1 cellular context compared by ENCODE assay signal in the genomic region with DNA sequence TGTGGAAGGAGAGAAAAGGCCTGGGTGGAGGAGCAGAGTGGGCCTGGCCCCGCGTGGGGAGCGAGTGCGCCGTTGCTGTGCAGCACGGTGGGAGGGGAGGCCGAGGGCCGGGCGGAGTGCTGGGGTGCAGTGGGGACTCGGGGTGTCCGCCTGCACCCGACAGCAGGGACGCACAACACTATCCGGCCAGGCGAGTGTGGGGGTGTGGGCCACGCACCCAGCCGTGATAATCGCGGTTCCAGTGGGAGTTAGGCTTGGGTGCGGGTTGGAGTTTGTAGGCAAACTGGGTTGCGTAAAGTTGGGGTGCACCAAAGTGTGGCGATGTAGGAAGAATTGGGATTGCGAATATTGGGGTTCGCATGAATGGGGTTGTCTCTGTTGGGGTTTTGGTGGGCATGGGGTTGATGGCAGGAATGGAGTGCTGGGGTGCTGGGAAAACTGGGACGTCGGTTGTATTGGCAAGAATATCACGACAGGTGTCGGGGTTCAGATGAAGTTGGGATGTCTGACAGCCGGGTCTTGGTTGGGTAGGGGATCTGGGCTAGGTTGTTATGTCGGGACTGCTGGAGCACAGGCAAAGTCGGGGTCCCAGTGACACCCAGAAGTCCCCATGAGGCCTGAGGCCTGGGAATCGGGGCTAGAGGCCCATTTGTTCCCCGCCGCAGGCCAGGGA.
TF ChIP-seq lines count a peak whose summit lies in the region.

No MANE protein-coding gene starts in this region.

TF ChIP-seq in HepG2, 621 proteins besides CTCF, POLR2A, EP300 and RAD21 (continued from another document):
- no peak for TF ChIP-seq TRIM22 (IDR thresholded peaks at IDR 0.05)
- TF ChIP-seq SOX5 (CRISPR knock-in tag; IDR thresholded peaks at IDR 0.05; ENCODE audit: borderline replicate concordance) = no peak
- no peak for TF ChIP-seq SNAPC2 (CRISPR knock-in tag; IDR thresholded peaks at IDR 0.05)
- TF ChIP-seq, protein P1, sequence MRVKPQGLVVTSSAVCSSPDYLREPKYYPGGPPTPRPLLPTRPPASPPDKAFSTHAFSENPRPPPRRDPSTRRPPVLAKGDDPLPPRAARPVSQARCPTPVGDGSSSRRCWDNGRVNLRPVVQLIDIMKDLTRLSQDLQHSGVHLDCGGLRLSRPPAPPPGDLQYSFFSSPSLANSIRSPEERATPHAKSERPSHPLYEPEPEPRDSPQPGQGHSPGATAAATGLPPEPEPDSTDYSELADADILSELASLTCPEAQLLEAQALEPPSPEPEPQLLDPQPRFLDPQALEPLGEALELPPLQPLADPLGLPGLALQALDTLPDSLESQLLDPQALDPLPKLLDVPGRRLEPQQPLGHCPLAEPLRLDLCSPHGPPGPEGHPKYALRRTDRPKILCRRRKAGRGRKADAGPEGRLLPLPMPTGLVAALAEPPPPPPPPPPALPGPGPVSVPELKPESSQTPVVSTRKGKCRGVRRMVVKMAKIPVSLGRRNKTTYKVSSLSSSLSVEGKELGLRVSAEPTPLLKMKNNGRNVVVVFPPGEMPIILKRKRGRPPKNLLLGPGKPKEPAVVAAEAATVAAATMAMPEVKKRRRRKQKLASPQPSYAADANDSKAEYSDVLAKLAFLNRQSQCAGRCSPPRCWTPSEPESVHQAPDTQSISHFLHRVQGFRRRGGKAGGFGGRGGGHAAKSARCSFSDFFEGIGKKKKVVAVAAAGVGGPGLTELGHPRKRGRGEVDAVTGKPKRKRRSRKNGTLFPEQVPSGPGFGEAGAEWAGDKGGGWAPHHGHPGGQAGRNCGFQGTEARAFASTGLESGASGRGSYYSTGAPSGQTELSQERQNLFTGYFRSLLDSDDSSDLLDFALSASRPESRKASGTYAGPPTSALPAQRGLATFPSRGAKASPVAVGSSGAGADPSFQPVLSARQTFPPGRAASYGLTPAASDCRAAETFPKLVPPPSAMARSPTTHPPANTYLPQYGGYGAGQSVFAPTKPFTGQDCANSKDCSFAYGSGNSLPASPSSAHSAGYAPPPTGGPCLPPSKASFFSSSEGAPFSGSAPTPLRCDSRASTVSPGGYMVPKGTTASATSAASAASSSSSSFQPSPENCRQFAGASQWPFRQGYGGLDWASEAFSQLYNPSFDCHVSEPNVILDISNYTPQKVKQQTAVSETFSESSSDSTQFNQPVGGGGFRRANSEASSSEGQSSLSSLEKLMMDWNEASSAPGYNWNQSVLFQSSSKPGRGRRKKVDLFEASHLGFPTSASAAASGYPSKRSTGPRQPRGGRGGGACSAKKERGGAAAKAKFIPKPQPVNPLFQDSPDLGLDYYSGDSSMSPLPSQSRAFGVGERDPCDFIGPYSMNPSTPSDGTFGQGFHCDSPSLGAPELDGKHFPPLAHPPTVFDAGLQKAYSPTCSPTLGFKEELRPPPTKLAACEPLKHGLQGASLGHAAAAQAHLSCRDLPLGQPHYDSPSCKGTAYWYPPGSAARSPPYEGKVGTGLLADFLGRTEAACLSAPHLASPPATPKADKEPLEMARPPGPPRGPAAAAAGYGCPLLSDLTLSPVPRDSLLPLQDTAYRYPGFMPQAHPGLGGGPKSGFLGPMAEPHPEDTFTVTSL (CRISPR knock-in tag; IDR thresholded peaks at IDR 0.05; ENCODE audit: borderline replicate concordance) = no peak
- TF ChIP-seq SNAPC4 (CRISPR knock-in tag; IDR thresholded peaks at IDR 0.05) = 0 out of 2 replicates have a peak, but pooled peaks have one; percentile 50
- TF ChIP-seq ZSCAN9 (CRISPR knock-in tag; IDR thresholded peaks at IDR 0.05; ENCODE audit: borderline replicate concordance) = no peak
- TF ChIP-seq, protein P2, sequence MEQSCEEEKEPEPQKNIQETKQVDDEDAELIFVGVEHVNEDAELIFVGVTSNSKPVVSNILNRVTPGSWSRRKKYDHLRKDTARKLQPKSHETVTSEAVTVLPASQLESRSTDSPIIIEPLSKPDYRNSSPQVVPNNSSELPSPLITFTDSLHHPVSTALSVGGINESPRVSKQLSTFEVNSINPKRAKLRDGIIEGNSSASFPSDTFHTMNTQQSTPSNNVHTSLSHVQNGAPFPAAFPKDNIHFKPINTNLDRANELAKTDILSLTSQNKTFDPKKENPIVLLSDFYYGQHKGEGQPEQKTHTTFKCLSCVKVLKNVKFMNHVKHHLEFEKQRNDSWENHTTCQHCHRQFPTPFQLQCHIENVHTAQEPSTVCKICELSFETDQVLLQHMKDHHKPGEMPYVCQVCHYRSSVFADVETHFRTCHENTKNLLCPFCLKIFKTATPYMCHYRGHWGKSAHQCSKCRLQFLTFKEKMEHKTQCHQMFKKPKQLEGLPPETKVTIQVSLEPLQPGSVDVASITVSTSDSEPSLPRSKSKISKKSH (CRISPR knock-in tag; IDR thresholded peaks at IDR 0.05; ENCODE audit: borderline replicate concordance) = 0 out of 2 replicates have a peak, but pooled peaks have one; percentile 5
- TF ChIP-seq ZFP37 (CRISPR knock-in tag; IDR thresholded peaks at IDR 0.05; ENCODE audit: borderline replicate concordance) = no peak
- TF ChIP-seq ZNF572 (CRISPR knock-in tag; IDR thresholded peaks at IDR 0.05) = 0 out of 2 replicates have a peak, but pooled peaks have one; percentile 56
- no peak for TF ChIP-seq PRMT3 (CRISPR knock-in tag; IDR thresholded peaks at IDR 0.05; ENCODE audit: borderline replicate concordance, low read depth)
